29 cellular contexts compared by ENCODE assay signal in genomic region chr10:58404001-58404400, GRCh38.
"Had no signal": no experiment of that assay in that cellular context is flagged by ENCODE, and none has a peak within 500 bp of the region (broad histone marks: within the 10 kb centered on the region; RNA-seq: fewer than 3 reads in every experiment).

No MANE protein-coding gene starts in this region.

- H3K27me3 ChIP-seq: neural progenitor cell, ovary, right lobe of liver, sigmoid colon, spleen, suprapubic skin, testis, tibial artery, transverse colon, upper lobe of right lung, uterus had no signal

- H3K4me1 ChIP-seq: neural progenitor cell, parathyroid adenoma, psoas muscle, right lobe of liver, sigmoid colon, spleen, suprapubic skin, testis, tibial artery, transverse colon, upper lobe of right lung, uterus had no signal

- H3K4me3 ChIP-seq: neural progenitor cell, ovary, psoas muscle, right lobe of liver, sigmoid colon, skin epidermis, smooth muscle cell, spleen, suprapubic skin, testis, tibial artery, transverse colon, upper lobe of right lung, uterus had no signal

- ATAC-seq: natural killer cell; psoas muscle; right cardiac atrium; right lobe of liver; stimulated activated memory B cell treated with anti-CD40 and anti-IgM and Interleukin-4, amounts not matched to agents 10 μg/mL and 1 μg/mL and 100 μg/mL, for 72 hours; stimulated activated naive CD8-positive, alpha-beta T cell treated with anti-CD3 and anti-CD28 coated beads, Interleukin-15, amount 100 ng/mL, for 72 hours; stimulated activated naive CD8-positive, alpha-beta T cell treated with anti-CD3 and anti-CD28 coated beads, Interleukin-15, Interleukin-2, amounts not matched to agents 100 U/mL and 50 U/mL, for 24 hours; upper lobe of right lung had no signal

- DNase-seq: natural killer cell; occipital lobe; ovary; posterior cingulate gyrus; psoas muscle; right cardiac atrium; right lobe of liver; sigmoid colon; spleen; stimulated activated CD4-positive, alpha-beta T cell treated with anti-CD3 and anti-CD28 coated beads, Interleukin-12 subunit alpha, Interleukin-12 subunit beta, amount 100 ng/mL, for 4 hours; stimulated activated CD4-positive, alpha-beta T cell treated with anti-CD3 and anti-CD28 coated beads, Interleukin-1b, Interleukin-23, amount 100 ng/mL, for 48 hours; stimulated activated CD4-positive, alpha-beta T cell treated with anti-CD3 and anti-CD28 coated beads, Interleukin-4, amount 100 ng/mL, for 1 hour; stimulated activated CD4-positive, alpha-beta T cell treated with anti-CD3 and anti-CD28 coated beads, Interleukin-4, amount 100 ng/mL, for 4 hours; stimulated activated CD8-positive, alpha-beta memory T cell treated with anti-CD3 and anti-CD28 coated beads, Interleukin-4, amount 100 ng/mL, for 48 hours; stimulated activated naive CD4-positive, alpha-beta T cell; stimulated activated naive CD8-positive, alpha-beta T cell treated with anti-CD3 and anti-CD28 coated beads, Interleukin-15, amount 100 ng/mL, for 72 hours; stimulated activated naive CD8-positive, alpha-beta T cell treated with anti-CD3 and anti-CD28 coated beads, Interleukin-15, Interleukin-2, amounts not matched to agents 100 U/mL and 50 U/mL, for 24 hours; substantia nigra; testis; tibial artery; transverse colon; upper lobe of right lung; uterus had no signal

- H3K27ac ChIP-seq: neural progenitor cell, ovary, parathyroid adenoma, psoas muscle, right lobe of liver, sigmoid colon, skin epidermis, spleen, suprapubic skin, testis, tibial artery, transverse colon, upper lobe of right lung, uterus had no signal

- H3K9me3 ChIP-seq: ovary, psoas muscle, right lobe of liver, sigmoid colon, spleen, suprapubic skin, testis, tibial artery, transverse colon, upper lobe of right lung, uterus had no signal

- H3K36me3 ChIP-seq: neural progenitor cell, ovary, right lobe of liver, sigmoid colon, suprapubic skin, tibial artery, transverse colon, upper lobe of right lung, uterus had no signal
